19 cellular contexts compared by ENCODE assay signal in genomic region chr1:100941580-100942216, GRCh38. TPM values are rescaled to one million over a fixed set of nuclear protein-coding genes. Genes with fewer than 3 reads are reported as not detected.
DNase-seq lines count a peak whose midpoint lies in the region; ATAC-seq and TF ChIP-seq lines count a peak whose summit lies in the region.
"Had no signal": no experiment of that assay in that cellular context is flagged by ENCODE, and none has a peak within 500 bp of the region (broad histone marks: within the 10 kb centered on the region; RNA-seq: fewer than 3 reads in every experiment).

No MANE protein-coding gene starts in this region.

- TF ChIP-seq POLR2A in breast epithelium (IDR thresholded peaks at IDR 0.05) = no peak

- 94% methylated on average over 9 of the region's 9 CpGs for WGBS in right cardiac atrium

- H3K9me3 ChIP-seq in breast epithelium = no peaks in the 10 kb centered on the region
- no peaks in the 10 kb centered on the region for H3K9me3 ChIP-seq in right cardiac atrium (ENCODE audit: control insufficient read depth, low read length)
- H3K9me3 ChIP-seq: left lung, thoracic aorta had no signal

- CTCF ChIA-PET in MCF 10A (lab: Yijun Ruan, JAX) = interaction anchor here (0.9 to 2.1 kb wide), 3 partner anchors 20 to 347 kb away, joined by 3 to 11 read pairs (median 4); no protein-coding TSS in a partner anchor
- CTCF ChIA-PET in activated CD4-positive, alpha-beta memory T cell treated with anti-CD3 and anti-CD28 coated beads, Interleukin-2, amount 10 ng/mL, durations not matched to agents 7 days and 5 days (lab: Charles Lee) = no interaction called here

- no peak overlapping the region for H3K4me3 ChIP-seq in breast epithelium
- H3K4me3 ChIP-seq in foreskin fibroblast (ENCODE audit: low read depth in 1 of 2, low read length in 2 of 2) = no peak overlapping the region
- no peak overlapping the region for H3K4me3 ChIP-seq in right cardiac atrium (ENCODE audit: low read length)
- H3K4me3 ChIP-seq: K562, left lung, thoracic aorta had no signal

- DNase-seq in MCF 10A (ENCODE audit: unreplicated experiment) (no peak), breast epithelium (ENCODE audit: low spot score in 2 of 2) (no peak), immature natural killer cell (no peak), foreskin fibroblast (no peak), right cardiac atrium (no peak), T1000 (lab: John Stamatoyannopoulos, UW) (no peak)
- no peak for DNase-seq in activated CD4-positive, alpha-beta memory T cell treated with anti-CD3 and anti-CD28 coated beads, Interleukin-2, amount 10 ng/mL, durations not matched to agents 7 days and 5 days
- DNase-seq: activated CD4-positive, alpha-beta T cell treated with anti-CD3 and anti-CD28 coated beads, Interleukin-2, amount 50 U/mL, for 4 hours; activated effector memory CD4-positive, alpha-beta T cell treated with Interleukin-2 at 50 U/mL for 16 hours; effector memory CD4-positive, alpha-beta T cell; EL; HFFc6; left lung; NCI-H1930; NCI-H345; NK-92 treated with Interleukin-12 subunit alpha and Interleukin-12 subunit beta, amount 100 ng/mL, for 24 hours had no signal

- H3K4me1 ChIP-seq in breast epithelium = no peaks in the 10 kb centered on the region
- no peaks in the 10 kb centered on the region for H3K4me1 ChIP-seq in right cardiac atrium (ENCODE audit: control insufficient read depth, insufficient read depth, low read length)

- BruUV-seq in MCF 10A (replicated peaks; lab: Mats Ljungman, UMichigan) = no TSS peak

- H3K4me1 Mint-ChIP-seq in MCF 10A (ENCODE audit: insufficient read depth, unreplicated experiment) (no peaks in the 10 kb centered on the region), immature natural killer cell (peaks cover 36 to 56% of the 10 kb centered on the region in 2 donors)
- H3K4me1 Mint-ChIP-seq in activated CD4-positive, alpha-beta memory T cell treated with anti-CD3 and anti-CD28 coated beads, Interleukin-2, amount 10 ng/mL, durations not matched to agents 7 days and 5 days = peaks cover 39% of the 10 kb centered on the region

- H3K27me3 Mint-ChIP-seq in MCF 10A (ENCODE audit: insufficient read depth, unreplicated experiment) (no peaks in the 10 kb centered on the region), immature natural killer cell (ENCODE audit: low read depth in 3 of 3) (peaks cover 0 to 5% (median 2%) of the 10 kb centered on the region in 3 donors)
- peaks cover 2% of the 10 kb centered on the region for H3K27me3 Mint-ChIP-seq in activated CD4-positive, alpha-beta memory T cell treated with anti-CD3 and anti-CD28 coated beads, Interleukin-2, amount 10 ng/mL, durations not matched to agents 7 days and 5 days

- H3K36me3 ChIP-seq in breast epithelium = no peaks in the 10 kb centered on the region

- H3K4me3 Mint-ChIP-seq in MCF 10A (ENCODE audit: unreplicated experiment) (no peak overlapping the region), immature natural killer cell (peak overlapping the region; percentile 58 to 78 (median 62))
- H3K4me3 Mint-ChIP-seq in activated CD4-positive, alpha-beta memory T cell treated with anti-CD3 and anti-CD28 coated beads, Interleukin-2, amount 10 ng/mL, durations not matched to agents 7 days and 5 days = no peak overlapping the region
- H3K4me3 Mint-ChIP-seq: HFFc6 had no signal

- POLR2A ChIA-PET in MCF 10A (lab: Yijun Ruan, JAX) = no interaction called here
- POLR2A ChIA-PET in activated CD4-positive, alpha-beta memory T cell treated with anti-CD3 and anti-CD28 coated beads, Interleukin-2, amount 10 ng/mL, durations not matched to agents 7 days and 5 days (lab: Charles Lee) = interaction anchor here (1.0 to 2.5 kb wide), 5 partner anchors 8 to 294 kb away, joined by 3 to 10 read pairs (median 4); no protein-coding TSS in a partner anchor

- H3K9me3 Mint-ChIP-seq in MCF 10A (ENCODE audit: unreplicated experiment) (no peaks in the 10 kb centered on the region), immature natural killer cell (peaks cover 1 to 16% (median 11%) of the 10 kb centered on the region in 6 donors)
- peaks cover 31% of the 10 kb centered on the region for H3K9me3 Mint-ChIP-seq in activated CD4-positive, alpha-beta memory T cell treated with anti-CD3 and anti-CD28 coated beads, Interleukin-2, amount 10 ng/mL, durations not matched to agents 7 days and 5 days
- H3K9me3 Mint-ChIP-seq: HFFc6 had no signal

- no peak for ATAC-seq in right cardiac atrium
- ATAC-seq: K562, left lung, SK-N-SH treated with all-trans-retinoic acid at 6 μM for 48 hours had no signal

- H3K27ac Mint-ChIP-seq in MCF 10A (ENCODE audit: low read depth, unreplicated experiment) = peak overlapping the region; percentile 46
- peak overlapping the region; percentile 90 for H3K27ac Mint-ChIP-seq in activated CD4-positive, alpha-beta memory T cell treated with anti-CD3 and anti-CD28 coated beads, Interleukin-2, amount 10 ng/mL, durations not matched to agents 7 days and 5 days
- H3K27ac Mint-ChIP-seq in immature natural killer cell = peak overlapping the region; percentile 30 to 94 (median 84)
- H3K27ac Mint-ChIP-seq: HFFc6 had no signal

- TF ChIP-seq CTCF in MCF 10A (IDR thresholded peaks at IDR 0.05; ENCODE audit: unreplicated experiment) (no peak), breast epithelium (IDR thresholded peaks at IDR 0.05) (no peak), foreskin fibroblast (IDR thresholded peaks at IDR 0.05; ENCODE audit: low read depth, low read length) (no peak)

- intact Hi-C loops in MCF 10A (cut with micrococcal nuclease) (no loop called here), breast epithelium (cut with DNase I; ENCODE audit: low total_unique reads) (no loop called here), right cardiac atrium (cut with DNase I) (no loop called here)

- peaks cover 54% of the 10 kb centered on the region for H3K36me3 Mint-ChIP-seq in MCF 10A (ENCODE audit: insufficient read depth, unreplicated experiment)
- peaks cover 82% of the 10 kb centered on the region for H3K36me3 Mint-ChIP-seq in activated CD4-positive, alpha-beta memory T cell treated with anti-CD3 and anti-CD28 coated beads, Interleukin-2, amount 10 ng/mL, durations not matched to agents 7 days and 5 days (ENCODE audit: low read depth)
- peaks cover 40 to 57% (median 52%) of the 10 kb centered on the region in 3 donors for H3K36me3 Mint-ChIP-seq in immature natural killer cell

- H3K27ac ChIP-seq in breast epithelium (no peak overlapping the region), right cardiac atrium (ENCODE audit: low read length) (no peak overlapping the region)
- H3K27ac ChIP-seq: left lung, thoracic aorta had no signal

- H3K27me3 ChIP-seq in breast epithelium (no peaks in the 10 kb centered on the region), right cardiac atrium (ENCODE audit: control insufficient read depth, insufficient read depth) (no peaks in the 10 kb centered on the region)
- H3K27me3 ChIP-seq: left lung had no signal

RNA-seq across cellular contexts. Expression of gene SLC30A7, which starts 45.8 kb away (rescaled TPM):
- total RNA-seq in MCF 10A (2022) (55.0 and 59.5 TPM in 2 replicates), breast epithelium (10 to 100 TPM; 19.5 to 33.8 (median 25.9) TPM), right cardiac atrium (10 to 100 TPM in 1 of 4 donors, 1 to 10 TPM in 3; 7.2 to 12.3 (median 9.2) TPM)
- total RNA-seq in activated CD4-positive, alpha-beta memory T cell treated with anti-CD3 and anti-CD28 coated beads, Interleukin-2, amount 10 ng/mL, durations not matched to agents 7 days and 5 days = 10 to 100 TPM; 38.9 to 42.7 TPM
- polyA plus RNA-seq in immature natural killer cell (10 to 100 TPM; 12.3 to 18.2 (median 14.6) TPM), right cardiac atrium (2.1 TPM)

RNA-seq across cellular contexts. Expression of gene EXTL2, which starts 47.1 kb away (rescaled TPM):
- total RNA-seq in MCF 10A (2022) (10.2 and 15.2 TPM in 2 replicates), breast epithelium (10 to 100 TPM in 2 of 3 donors, 1 to 10 TPM in 1; 8.3 to 17.0 (median 15.4) TPM), right cardiac atrium (10 to 100 TPM in 2 of 4 donors, 1 to 10 TPM in 2; 8.9 to 12.0 (median 10.3) TPM)
- total RNA-seq in activated CD4-positive, alpha-beta memory T cell treated with anti-CD3 and anti-CD28 coated beads, Interleukin-2, amount 10 ng/mL, durations not matched to agents 7 days and 5 days = 1 to 10 TPM; 1.4 to 2.4 TPM
- polyA plus RNA-seq in immature natural killer cell (1 to 10 TPM; 5.2 to 9.9 (median 8.4) TPM), right cardiac atrium (7.6 TPM)

Comparison
In these comparisons a context has a peak if more than half of its experiments do, and no peak if none do; other contexts are left out.
1. H3K4me3 Mint-ChIP-seq: peak in immature natural killer cell (5 of 5); none in MCF 10A (single experiment) and activated CD4-positive, alpha-beta memory T cell treated with anti-CD3 and anti-CD28 coated beads, Interleukin-2, amount 10 ng/mL, durations not matched to agents 7 days and 5 days (single experiment).
2. Peak in every context shown above with its lines, with median percentiles within 50 percentile points of each other: H3K27ac Mint-ChIP-seq.